In genomic region chr4:119212251-119212963, GRCh38 we compare ENCODE assay signal across 8 cellular contexts. TPM values are rescaled to one million over a fixed set of nuclear protein-coding genes. Genes with fewer than 3 reads are reported as not detected.
A peak's percentile ranks its signal among the peaks of the same experiment; 100 is the strongest.
DNase-seq lines count a peak whose midpoint lies in the region; ATAC-seq and TF ChIP-seq lines count a peak whose summit lies in the region.

TSS of gene USP53 (plus strand) at chr4:119212713. CDS start at chr4:119239760, 27,047 bp downstream.

- peaks cover 23% of the 10 kb centered on the region for H3K4me1 Mint-ChIP-seq in T-helper 17 cell

- H3K27me3 Mint-ChIP-seq in T-helper 17 cell: no peaks in the 10 kb centered on the region

- H3K27me3 ChIP-seq in heart right ventricle (no peaks in the 10 kb centered on the region), transverse colon (no peaks in the 10 kb centered on the region)

- H3K36me3 Mint-ChIP-seq in T-helper 17 cell (ENCODE audit: low read depth): peaks cover 3% of the 10 kb centered on the region

- H3K27ac Mint-ChIP-seq in T-helper 17 cell: peak within 1 kb of the TSS; percentile 95

- H3K9me3 ChIP-seq in T-helper 17 cell (ENCODE audit: control insufficient read depth, low read length, poor library complexity, severe bottlenecking) (no peaks in the 10 kb centered on the region), heart right ventricle (no peaks in the 10 kb centered on the region), transverse colon (no peaks in the 10 kb centered on the region)

- H3K4me3 Mint-ChIP-seq in T-helper 17 cell: peak within 1 kb of the TSS; percentile 99

- H3K4me3 ChIP-seq in heart right ventricle (peak within 1 kb of the TSS; percentile 69 to 93 (median 82)), transverse colon (peak within 1 kb of the TSS; percentile 57 to 81 (median 72))

- TF ChIP-seq EP300 in transverse colon (IDR thresholded peaks at IDR 0.05; ENCODE audit: low read depth): no peak

- peak; percentile 99 for TF ChIP-seq POLR2A in transverse colon (IDR thresholded peaks at IDR 0.05)

- DNase-seq in GM13977 (ENCODE audit: low spot score) (peak; percentile 92), NCI-H1694 treated with DMSO at 0.1 percent for 48 hours (lab: John Stamatoyannopoulos, UW) (peak; percentile 68), T-helper 17 cell (peak; percentile 96 to 98 (median 97)), amygdala (lab: John Stamatoyannopoulos, UW) (peak; percentile 32 to 95 (median 85)), heart right ventricle (peak; percentile 96 to 97), pons (ENCODE audit: low spot score) (peak; percentile 91), transverse colon (peak; percentile 99)

- 0% methylated on average over 55 of the region's 55 CpGs for WGBS in heart right ventricle, 2 donors
- WGBS in transverse colon (ENCODE audit: low coverage in 1 of 2), 2 donors: 1% methylated on average over 30 of the region's 55 CpGs; no CpG with 5 or more reads in 1 of the 2 donors

- H3K27ac ChIP-seq in heart right ventricle (peak within 1 kb of the TSS; percentile 92 to 97 (median 96)), transverse colon (peak within 1 kb of the TSS; percentile 95 to 97 (median 96))

- no peak for TF ChIP-seq CTCF in GM13977 (IDR thresholded peaks at IDR 0.05; ENCODE audit: extremely low read depth, insufficient read depth, missing control alignments)
- peak in 1 of 9 donors; percentile 5 for TF ChIP-seq CTCF in heart right ventricle (IDR thresholded peaks at IDR 0.05)
- peak in 1 of 5 experiments; percentile 27 for TF ChIP-seq CTCF in transverse colon (IDR thresholded peaks at IDR 0.05)

- ATAC-seq in HG02884 (IDR thresholded peaks at IDR 0.05; ENCODE audit: unreplicated experiment): peak; percentile 84
- ATAC-seq in T-helper 17 cell: peak; percentile 93
- peak; percentile 96 to 99 (median 98) for ATAC-seq in heart right ventricle

- in situ Hi-C loops in GM13977 (cut with MboI; ENCODE audit: low pct_unique_long_range_greater_than_20kb, low sequenced_read_pairs, unreplicated experiment) (no loop called here), transverse colon (cut with MboI; ENCODE audit: low pct_ligation_motif_present in 1 of 4, low pct_unique_long_range_greater_than_20kb in 1 of 4, low sequenced_read_pairs in 3 of 4) (no loop called here)

- H3K36me3 ChIP-seq in heart right ventricle (peaks cover 0 to 10% (median 0%) of the 10 kb centered on the region in 9 donors), transverse colon (peaks cover 0 to 4% (median 0%) of the 10 kb centered on the region in 4 donors)

- intact Hi-C loops in heart right ventricle (cut with DNase I) (loop anchor here in 8 of 10 donors (1.0 to 10.0 kb wide), 10 partner anchors 48 to 230 kb away; a partner anchor contains a TSS), transverse colon (cut with DNase I; ENCODE audit: low total_unique reads) (loop anchor here (1.0 to 10.0 kb wide), 2 partner anchors 171 to 228 kb away; no protein-coding TSS in a partner anchor)

- H3K4me1 ChIP-seq in heart right ventricle (peaks cover 0 to 44% (median 19%) of the 10 kb centered on the region in 9 donors), transverse colon (peaks cover 0 to 41% (median 14%) of the 10 kb centered on the region in 4 donors)

RNA-seq across cellular contexts. Expression of gene USP53, which starts in this region (rescaled TPM):
- total RNA-seq in T-helper 17 cell: 10 to 100 TPM; 22.4 to 22.9 TPM
- 10 to 100 TPM; 26.4 to 64.6 (median 41.8) TPM for total RNA-seq in heart right ventricle
- polyA plus RNA-seq in heart right ventricle: 10 to 100 TPM; 12.5 to 45.2 TPM
- 100 to 1,000 TPM in 2 of 4 donors, 10 to 100 TPM in 2; 71.4 to 165 (median 98.5) TPM for total RNA-seq in transverse colon

Comparison
In these comparisons a context has a peak if more than half of its experiments do, and no peak if none do; other contexts are left out.
1. Peak in every context shown above with its lines: DNase-seq, ATAC-seq, H3K4me3 ChIP-seq and H3K27ac ChIP-seq.